In genomic region chr4:67973608-67974007, GRCh38 we compare ENCODE assay signal across 3 cellular contexts.
TF ChIP-seq lines count a peak whose summit lies in the region.

No MANE protein-coding gene starts in this region.

TF ChIP-seq in SK-N-SH treated with all-trans-retinoic acid at 6 μM for 48 hours, 23 proteins besides CTCF, POLR2A, EP300 and RAD21:
- TF ChIP-seq TSHZ2 (CRISPR knock-in tag; IDR thresholded peaks at IDR 0.05) (no peak), ZFP3 (CRISPR knock-in tag; IDR thresholded peaks at IDR 0.05) (no peak), ZNF8 (CRISPR knock-in tag; IDR thresholded peaks at IDR 0.05) (peak; percentile 85), ARNTL (CRISPR knock-in tag; IDR thresholded peaks at IDR 0.05; ENCODE audit: borderline replicate concordance, low read depth) (no peak)

TF ChIP-seq in SK-N-SH, 30 proteins besides CTCF, POLR2A, EP300 and RAD21:
- no peak for TF ChIP-seq NFIC (IDR thresholded peaks at IDR 0.05; ENCODE audit: borderline replicate concordance)
- no peak for TF ChIP-seq NRF1 (IDR thresholded peaks at IDR 0.05; ENCODE audit: low read depth, low read length)
- no peak for TF ChIP-seq MAX (IDR thresholded peaks at IDR 0.05; ENCODE audit: low read depth)
- no peak for TF ChIP-seq MEF2A (IDR thresholded peaks at IDR 0.05; ENCODE audit: borderline replicate concordance, low read depth)
- TF ChIP-seq GABPA (IDR thresholded peaks at IDR 0.05; ENCODE audit: low read depth) = no peak

TF ChIP-seq in H1, 55 proteins besides CTCF, POLR2A, EP300 and RAD21:
- TF ChIP-seq ATF3 (IDR thresholded peaks at IDR 0.05; ENCODE audit: insufficient read depth, low read depth, low read length) (no peak), CHD1 (IDR thresholded peaks at IDR 0.05; ENCODE audit: low read depth, low read length) (no peak), SIX5 (IDR thresholded peaks at IDR 0.05; ENCODE audit: low read depth, low read length) (no peak), JUND (IDR thresholded peaks at IDR 0.05; ENCODE audit: low read length) (no peak), TAF1 (IDR thresholded peaks at IDR 0.05; ENCODE audit: low read depth, low read length) (no peak), KDM1A (IDR thresholded peaks at IDR 0.05; ENCODE audit: borderline replicate concordance, low read length) (peak; percentile 61; the same call in 1 of the 2 replicates)
